Comparison of ENCODE assay signal across 22 cellular contexts in the genomic region with DNA sequence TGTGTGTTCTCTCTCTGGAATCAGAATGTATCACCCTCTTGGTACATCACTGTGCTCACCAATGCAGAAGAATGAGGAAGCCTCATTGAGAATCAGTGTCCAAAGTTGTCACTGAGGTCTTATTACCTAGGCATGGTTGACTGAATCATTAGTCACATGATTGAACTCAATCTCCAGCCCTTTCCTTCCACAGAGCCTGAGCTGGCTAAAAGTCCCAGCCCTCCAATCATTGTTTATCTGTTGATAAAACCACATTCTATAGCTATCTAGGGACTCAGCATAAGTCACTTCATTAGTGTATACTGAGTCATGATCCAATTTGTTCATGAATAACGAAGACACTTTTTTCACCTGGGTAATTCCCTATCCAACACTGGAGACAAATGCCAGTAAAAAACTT.
DNase-seq lines count a peak whose midpoint lies in the region; FAIRE-seq and TF ChIP-seq lines count a peak whose summit lies in the region.
"Had no signal": no experiment of that assay in that cellular context is flagged by ENCODE, and none has a peak within 500 bp of the region (broad histone marks: within the 10 kb centered on the region; RNA-seq: fewer than 3 reads in every experiment).

No MANE protein-coding gene starts in this region.

- intact Hi-C loops in posterior vena cava (cut with DNase I), result no loop called here

- no peaks in the 10 kb centered on the region for H3K27me3 ChIP-seq in bronchial epithelial cell (ENCODE audit: control insufficient read depth, insufficient read depth, low read length)
- H3K27me3 ChIP-seq: BLaER1, MG63 had no signal

- peak; percentile 65 for FAIRE-seq in RCC 7860 (lab: Jason Lieb, UNC)
- no peak for FAIRE-seq in bronchial epithelial cell (lab: Jason Lieb, UNC)
- FAIRE-seq: A204.1, D721Med, G401.6 had no signal

- H3K36me3 ChIP-seq in bronchial epithelial cell (ENCODE audit: control insufficient read depth, insufficient read depth, low read length), result no peaks in the 10 kb centered on the region
- H3K36me3 ChIP-seq: BLaER1, MG63 had no signal

- H3K4me3 ChIP-seq in bronchial epithelial cell (ENCODE audit: low read depth, low read length), result no peak overlapping the region
- H3K4me3 ChIP-seq: BLaER1, GM23338, MG63, SK-N-MC had no signal

- TF ChIP-seq CTCF in bronchial epithelial cell (IDR thresholded peaks at IDR 0.05; ENCODE audit: insufficient read depth, low read length, severe bottlenecking), result no peak

- DNase-seq in Daoy (ENCODE audit: low read depth), result peak; percentile 26
- DNase-seq in RCC 7860 (ENCODE audit: low spot score), result peak; percentile 73
- DNase-seq in bronchial epithelial cell (ENCODE audit: low read depth), result peak; percentile 8
- DNase-seq in renal cortical epithelial cell (ENCODE audit: low read depth), result peak; percentile 36
- DNase-seq in activated CD8-positive, alpha-beta memory T cell treated with anti-CD3 and anti-CD28 coated beads for 24 hours, result no peak
- no peak for DNase-seq in posterior vena cava (ENCODE audit: low spot score)
- DNase-seq in SW480 (ENCODE audit: low spot score), result no peak
- DNase-seq: CD4-positive, CD25-positive, alpha-beta regulatory T cell; H9; HFFc6; MG63; NCI-H1105 treated with DMSO at 0.1 percent for 48 hours; NCI-H146; NCI-H2029; NCI-H526 treated with DMSO at 0.1 percent for 48 hours; SIG-M5 had no signal

Comparison
In these comparisons a context has a peak if more than half of its experiments do, and no peak if none do; other contexts are left out.
1. DNase-seq: peak in Daoy (single experiment), RCC 7860 (single experiment), bronchial epithelial cell (single experiment) and renal cortical epithelial cell (single experiment); none in activated CD8-positive, alpha-beta memory T cell treated with anti-CD3 and anti-CD28 coated beads for 24 hours (single experiment), posterior vena cava (single experiment) and SW480 (single experiment).